2 cellular contexts compared by ENCODE assay signal in the genomic region with DNA sequence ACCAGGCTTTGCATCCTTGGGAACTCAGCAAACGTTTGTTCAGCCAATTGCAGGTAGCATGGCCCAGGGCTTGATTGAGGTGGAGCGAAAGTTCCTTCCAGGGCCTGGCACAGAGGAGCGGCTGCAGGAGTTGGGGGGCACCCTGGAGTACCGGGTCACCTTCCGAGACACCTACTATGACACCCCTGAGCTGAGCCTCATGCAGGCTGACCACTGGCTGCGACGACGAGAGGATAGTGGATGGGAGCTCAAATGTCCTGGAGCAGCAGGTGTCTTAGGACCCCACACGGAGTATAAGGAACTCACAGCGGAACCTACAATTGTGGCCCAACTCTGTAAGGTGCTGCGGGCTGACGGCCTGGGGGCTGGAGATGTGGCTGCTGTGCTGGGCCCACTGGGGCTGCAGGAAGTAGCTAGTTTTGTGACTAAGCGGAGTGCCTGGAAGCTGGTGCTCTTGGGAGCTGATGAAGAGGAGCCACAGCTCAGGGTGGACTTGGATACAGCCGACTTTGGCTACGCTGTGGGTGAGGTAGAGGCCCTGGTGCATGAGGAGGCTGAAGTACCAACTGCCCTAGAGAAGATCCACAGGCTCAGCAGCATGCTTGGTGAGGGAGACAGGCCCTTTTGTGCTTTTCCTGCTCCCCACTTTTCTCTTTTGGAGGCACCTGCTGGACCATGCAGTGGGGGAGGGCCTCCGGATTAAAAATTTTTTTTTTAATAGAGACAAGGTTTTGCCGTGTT.
TF ChIP-seq lines count a peak whose summit lies in the region.

No MANE protein-coding gene starts in this region.

TF ChIP-seq in SK-N-SH treated with all-trans-retinoic acid at 6 μM for 48 hours, 23 proteins besides CTCF, POLR2A, EP300 and RAD21 (continued from another document):
- TF ChIP-seq, protein P1, sequence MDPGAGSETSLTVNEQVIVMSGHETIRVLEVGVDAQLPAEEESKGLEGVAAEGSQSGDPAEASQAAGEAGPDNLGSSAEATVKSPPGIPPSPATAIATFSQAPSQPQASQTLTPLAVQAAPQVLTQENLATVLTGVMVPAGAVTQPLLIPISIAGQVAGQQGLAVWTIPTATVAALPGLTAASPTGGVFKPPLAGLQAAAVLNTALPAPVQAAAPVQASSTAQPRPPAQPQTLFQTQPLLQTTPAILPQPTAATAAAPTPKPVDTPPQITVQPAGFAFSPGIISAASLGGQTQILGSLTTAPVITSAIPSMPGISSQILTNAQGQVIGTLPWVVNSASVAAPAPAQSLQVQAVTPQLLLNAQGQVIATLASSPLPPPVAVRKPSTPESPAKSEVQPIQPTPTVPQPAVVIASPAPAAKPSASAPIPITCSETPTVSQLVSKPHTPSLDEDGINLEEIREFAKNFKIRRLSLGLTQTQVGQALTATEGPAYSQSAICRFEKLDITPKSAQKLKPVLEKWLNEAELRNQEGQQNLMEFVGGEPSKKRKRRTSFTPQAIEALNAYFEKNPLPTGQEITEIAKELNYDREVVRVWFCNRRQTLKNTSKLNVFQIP (CRISPR knock-in tag; IDR thresholded peaks at IDR 0.05; ENCODE audit: borderline replicate concordance, low read depth), result no peak
- TF ChIP-seq, protein P2, sequence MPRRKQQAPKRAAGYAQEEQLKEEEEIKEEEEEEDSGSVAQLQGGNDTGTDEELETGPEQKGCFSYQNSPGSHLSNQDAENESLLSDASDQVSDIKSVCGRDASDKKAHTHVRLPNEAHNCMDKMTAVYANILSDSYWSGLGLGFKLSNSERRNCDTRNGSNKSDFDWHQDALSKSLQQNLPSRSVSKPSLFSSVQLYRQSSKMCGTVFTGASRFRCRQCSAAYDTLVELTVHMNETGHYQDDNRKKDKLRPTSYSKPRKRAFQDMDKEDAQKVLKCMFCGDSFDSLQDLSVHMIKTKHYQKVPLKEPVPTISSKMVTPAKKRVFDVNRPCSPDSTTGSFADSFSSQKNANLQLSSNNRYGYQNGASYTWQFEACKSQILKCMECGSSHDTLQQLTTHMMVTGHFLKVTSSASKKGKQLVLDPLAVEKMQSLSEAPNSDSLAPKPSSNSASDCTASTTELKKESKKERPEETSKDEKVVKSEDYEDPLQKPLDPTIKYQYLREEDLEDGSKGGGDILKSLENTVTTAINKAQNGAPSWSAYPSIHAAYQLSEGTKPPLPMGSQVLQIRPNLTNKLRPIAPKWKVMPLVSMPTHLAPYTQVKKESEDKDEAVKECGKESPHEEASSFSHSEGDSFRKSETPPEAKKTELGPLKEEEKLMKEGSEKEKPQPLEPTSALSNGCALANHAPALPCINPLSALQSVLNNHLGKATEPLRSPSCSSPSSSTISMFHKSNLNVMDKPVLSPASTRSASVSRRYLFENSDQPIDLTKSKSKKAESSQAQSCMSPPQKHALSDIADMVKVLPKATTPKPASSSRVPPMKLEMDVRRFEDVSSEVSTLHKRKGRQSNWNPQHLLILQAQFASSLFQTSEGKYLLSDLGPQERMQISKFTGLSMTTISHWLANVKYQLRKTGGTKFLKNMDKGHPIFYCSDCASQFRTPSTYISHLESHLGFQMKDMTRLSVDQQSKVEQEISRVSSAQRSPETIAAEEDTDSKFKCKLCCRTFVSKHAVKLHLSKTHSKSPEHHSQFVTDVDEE (CRISPR knock-in tag; IDR thresholded peaks at IDR 0.05), result no peak
- TF ChIP-seq CSRNP3 (CRISPR knock-in tag; IDR thresholded peaks at IDR 0.05) (no peak), PATZ1 (CRISPR knock-in tag; IDR thresholded peaks at IDR 0.05; ENCODE audit: borderline replicate concordance) (no peak)
TF ChIP-seq in SK-N-SH treated with all-trans-retinoic acid at 6 μM for 48 hours: peak in this region for 0.

TF ChIP-seq in WTC11, 78 proteins besides CTCF, POLR2A, EP300 and RAD21 (continued from another document):
- no peak for TF ChIP-seq ZNF425 (CRISPR knock-in tag; conservative IDR thresholded peaks at IDR 0.05)
- no peak for TF ChIP-seq CBFB (CRISPR knock-in tag; IDR thresholded peaks at IDR 0.05; ENCODE audit: low read depth)
- TF ChIP-seq HMGXB4 (CRISPR knock-in tag; IDR thresholded peaks at IDR 0.05), result no peak
- TF ChIP-seq TEAD4 (CRISPR knock-in tag; IDR thresholded peaks at IDR 0.05), result no peak
- no peak for TF ChIP-seq ZNF138 (CRISPR knock-in tag; conservative IDR thresholded peaks at IDR 0.05)
- no peak for TF ChIP-seq SMAD3 (CRISPR knock-in tag; IDR thresholded peaks at IDR 0.05; ENCODE audit: borderline replicate concordance)
- TF ChIP-seq, protein P3, sequence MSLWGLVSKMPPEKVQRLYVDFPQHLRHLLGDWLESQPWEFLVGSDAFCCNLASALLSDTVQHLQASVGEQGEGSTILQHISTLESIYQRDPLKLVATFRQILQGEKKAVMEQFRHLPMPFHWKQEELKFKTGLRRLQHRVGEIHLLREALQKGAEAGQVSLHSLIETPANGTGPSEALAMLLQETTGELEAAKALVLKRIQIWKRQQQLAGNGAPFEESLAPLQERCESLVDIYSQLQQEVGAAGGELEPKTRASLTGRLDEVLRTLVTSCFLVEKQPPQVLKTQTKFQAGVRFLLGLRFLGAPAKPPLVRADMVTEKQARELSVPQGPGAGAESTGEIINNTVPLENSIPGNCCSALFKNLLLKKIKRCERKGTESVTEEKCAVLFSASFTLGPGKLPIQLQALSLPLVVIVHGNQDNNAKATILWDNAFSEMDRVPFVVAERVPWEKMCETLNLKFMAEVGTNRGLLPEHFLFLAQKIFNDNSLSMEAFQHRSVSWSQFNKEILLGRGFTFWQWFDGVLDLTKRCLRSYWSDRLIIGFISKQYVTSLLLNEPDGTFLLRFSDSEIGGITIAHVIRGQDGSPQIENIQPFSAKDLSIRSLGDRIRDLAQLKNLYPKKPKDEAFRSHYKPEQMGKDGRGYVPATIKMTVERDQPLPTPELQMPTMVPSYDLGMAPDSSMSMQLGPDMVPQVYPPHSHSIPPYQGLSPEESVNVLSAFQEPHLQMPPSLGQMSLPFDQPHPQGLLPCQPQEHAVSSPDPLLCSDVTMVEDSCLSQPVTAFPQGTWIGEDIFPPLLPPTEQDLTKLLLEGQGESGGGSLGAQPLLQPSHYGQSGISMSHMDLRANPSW (CRISPR knock-in tag; conservative IDR thresholded peaks at IDR 0.05; ENCODE audit: low read depth), result no peak
- TF ChIP-seq SP1 (CRISPR knock-in tag; conservative IDR thresholded peaks at IDR 0.05), result no peak
- TF ChIP-seq ZNF232 (CRISPR knock-in tag; IDR thresholded peaks at IDR 0.05), result no peak
- TF ChIP-seq, protein P4, sequence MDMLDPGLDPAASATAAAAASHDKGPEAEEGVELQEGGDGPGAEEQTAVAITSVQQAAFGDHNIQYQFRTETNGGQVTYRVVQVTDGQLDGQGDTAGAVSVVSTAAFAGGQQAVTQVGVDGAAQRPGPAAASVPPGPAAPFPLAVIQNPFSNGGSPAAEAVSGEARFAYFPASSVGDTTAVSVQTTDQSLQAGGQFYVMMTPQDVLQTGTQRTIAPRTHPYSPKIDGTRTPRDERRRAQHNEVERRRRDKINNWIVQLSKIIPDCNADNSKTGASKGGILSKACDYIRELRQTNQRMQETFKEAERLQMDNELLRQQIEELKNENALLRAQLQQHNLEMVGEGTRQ (CRISPR knock-in tag; IDR thresholded peaks at IDR 0.05), result no peak
- TF ChIP-seq ETV6 (CRISPR knock-in tag; IDR thresholded peaks at IDR 0.05), result no peak
- no peak for TF ChIP-seq EMX1 (CRISPR knock-in tag; IDR thresholded peaks at IDR 0.05)
- TF ChIP-seq SOX15 (CRISPR knock-in tag; IDR thresholded peaks at IDR 0.05), result no peak
- TF ChIP-seq ESRRA (CRISPR knock-in tag; IDR thresholded peaks at IDR 0.05; ENCODE audit: borderline replicate concordance), result no peak
- no peak for TF ChIP-seq IRF1 (CRISPR knock-in tag; IDR thresholded peaks at IDR 0.05)
- TF ChIP-seq ZNF317 (CRISPR knock-in tag; IDR thresholded peaks at IDR 0.05; ENCODE audit: borderline replicate concordance, low read depth), result no peak
- TF ChIP-seq SMAD4 (CRISPR knock-in tag; IDR thresholded peaks at IDR 0.05), result no peak
